In the genomic region with DNA sequence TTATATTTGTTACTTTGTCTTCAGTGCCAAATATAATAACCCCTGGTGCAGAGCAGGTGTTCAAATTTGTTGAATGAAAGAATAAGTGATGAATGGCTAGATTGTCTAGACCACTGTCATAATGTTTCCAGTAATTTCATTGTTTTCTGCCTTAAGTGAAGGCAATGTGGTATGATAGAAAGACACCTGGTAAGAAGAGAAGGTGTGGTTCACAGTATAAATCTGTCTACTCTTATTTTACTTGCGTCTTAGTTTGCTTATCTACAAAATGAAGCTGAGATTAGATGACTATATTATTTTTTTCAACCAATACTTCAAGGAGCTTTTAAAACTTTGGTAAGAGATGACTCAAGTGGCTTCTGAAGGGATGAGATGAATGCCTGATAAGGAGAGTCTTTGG, we compare ENCODE assay signal across 20 cellular contexts.
DNase-seq lines count a peak whose midpoint lies in the region; FAIRE-seq and TF ChIP-seq lines count a peak whose summit lies in the region.
"Had no signal": no experiment of that assay in that cellular context is flagged by ENCODE, and none has a peak within 500 bp of the region (broad histone marks: within the 10 kb centered on the region; RNA-seq: fewer than 3 reads in every experiment).

No MANE protein-coding gene starts in this region.

- FAIRE-seq in astrocyte (lab: Jason Lieb, UNC), result peak; percentile 5
- FAIRE-seq: A549, H1, HepG2, RCC 7860 had no signal

- H3K4me2 ChIP-seq in astrocyte (ENCODE audit: low read length), result no peak overlapping the region
- H3K4me2 ChIP-seq: A549 had no signal

- H4K20me1 ChIP-seq in astrocyte (ENCODE audit: insufficient read depth, low read length), result no peaks in the 10 kb centered on the region

- no peaks in the 10 kb centered on the region for H3K27me3 Mint-ChIP-seq in astrocyte (ENCODE audit: low read depth, unreplicated experiment)

- H3K4me3 Mint-ChIP-seq in astrocyte (ENCODE audit: unreplicated experiment), result no peak overlapping the region
- H3K4me3 Mint-ChIP-seq: CD4-positive, alpha-beta T cell; T-helper 2 cell treated with Interferon-gamma antibody and Interleukin-4, amounts not matched to agents 5 μg/mL and 100 μg/mL, for 36 hours had no signal

- no peaks in the 10 kb centered on the region for H3K79me2 ChIP-seq in astrocyte (ENCODE audit: insufficient read depth, low read length)

- no peak overlapping the region for H2AFZ ChIP-seq in astrocyte (ENCODE audit: low read depth, low read length)

- no peaks in the 10 kb centered on the region for H3K36me3 ChIP-seq in astrocyte (ENCODE audit: insufficient read depth, low read length)

- peak; percentile 22 for DNase-seq in NCI-H2107 treated with DMSO at 0.1 percent for 48 hours (lab: John Stamatoyannopoulos, UW; ENCODE audit: unreplicated experiment)
- DNase-seq in NCI-H2107 (lab: John Stamatoyannopoulos, UW), result no peak
- DNase-seq in NCI-H146 treated with DMSO at 0.1 percent for 48 hours (lab: John Stamatoyannopoulos, UW; ENCODE audit: unreplicated experiment), result peak; percentile 60
- peak; percentile 92 for DNase-seq in NCI-H748 (lab: John Stamatoyannopoulos, UW; ENCODE audit: unreplicated experiment)
- DNase-seq in astrocyte (ENCODE audit: low read depth), result peak; percentile 42
- no peak for DNase-seq in HK-2 (ENCODE audit: unreplicated experiment)
- no peak for DNase-seq in HCEC 1CT
- DNase-seq in stimulated activated CD4-positive, alpha-beta T cell treated with anti-CD3 and anti-CD28 coated beads, Interleukin-4, amount 100 ng/mL, for 24 hours, result no peak
- DNase-seq: CD4-positive, alpha-beta T cell; KBM-7; NCI-H1694; NCI-H226; NCI-H524; NK-92 treated with Interleukin-12 subunit alpha and Interleukin-12 subunit beta, amount 100 ng/mL, for 24 hours had no signal

- no peak for TF ChIP-seq CTCF in astrocyte (IDR thresholded peaks at IDR 0.05; ENCODE audit: insufficient read depth, low read depth, low read length)

- H3K9me3 ChIP-seq in astrocyte (ENCODE audit: insufficient read depth, low read depth, low read length), result no peaks in the 10 kb centered on the region
- H3K9me3 ChIP-seq: A549 had no signal

- peaks cover 10% of the 10 kb centered on the region for H3K4me1 Mint-ChIP-seq in astrocyte (ENCODE audit: low read depth, unreplicated experiment)

- H3K27me3 ChIP-seq in astrocyte (ENCODE audit: insufficient read depth, low read length), result no peaks in the 10 kb centered on the region

- peaks cover 5% of the 10 kb centered on the region for H3K9me3 Mint-ChIP-seq in astrocyte (ENCODE audit: unreplicated experiment)
- H3K9me3 Mint-ChIP-seq: CD4-positive, alpha-beta T cell; T-helper 2 cell treated with Interferon-gamma antibody and Interleukin-4, amounts not matched to agents 5 μg/mL and 100 μg/mL, for 36 hours had no signal

- H3K27ac ChIP-seq in astrocyte (ENCODE audit: low read depth, low read length), result no peak overlapping the region
- H3K27ac ChIP-seq: A549, SK-N-MC had no signal

- no peaks in the 10 kb centered on the region for H3K36me3 Mint-ChIP-seq in astrocyte (ENCODE audit: low read depth, unreplicated experiment)

- no peak overlapping the region for H3K4me3 ChIP-seq in astrocyte (ENCODE audit: insufficient read depth, low read depth, low read length)
- H3K4me3 ChIP-seq: A549, SK-N-MC had no signal

- no peak overlapping the region for H3K27ac Mint-ChIP-seq in astrocyte (ENCODE audit: unreplicated experiment)
- H3K27ac Mint-ChIP-seq: CD4-positive, alpha-beta T cell; T-helper 2 cell treated with Interferon-gamma antibody and Interleukin-4, amounts not matched to agents 5 μg/mL and 100 μg/mL, for 36 hours had no signal

- H3K4me1 ChIP-seq in astrocyte (ENCODE audit: insufficient read depth, low read length), result peaks cover 9% of the 10 kb centered on the region

- no peak overlapping the region for H3K9ac ChIP-seq in astrocyte (ENCODE audit: low read length)

Comparison
In these comparisons a context has a peak if more than half of its experiments do, and no peak if none do; other contexts are left out.
1. DNase-seq: peak in NCI-H2107 treated with DMSO at 0.1 percent for 48 hours (single experiment), NCI-H146 treated with DMSO at 0.1 percent for 48 hours (single experiment), NCI-H748 (single experiment) and astrocyte (single experiment); none in NCI-H2107 (single experiment), HK-2 (single experiment), HCEC 1CT (single experiment) and stimulated activated CD4-positive, alpha-beta T cell treated with anti-CD3 and anti-CD28 coated beads, Interleukin-4, amount 100 ng/mL, for 24 hours (single experiment).